ENCODE assay signal across 15 cellular contexts in the genomic region with DNA sequence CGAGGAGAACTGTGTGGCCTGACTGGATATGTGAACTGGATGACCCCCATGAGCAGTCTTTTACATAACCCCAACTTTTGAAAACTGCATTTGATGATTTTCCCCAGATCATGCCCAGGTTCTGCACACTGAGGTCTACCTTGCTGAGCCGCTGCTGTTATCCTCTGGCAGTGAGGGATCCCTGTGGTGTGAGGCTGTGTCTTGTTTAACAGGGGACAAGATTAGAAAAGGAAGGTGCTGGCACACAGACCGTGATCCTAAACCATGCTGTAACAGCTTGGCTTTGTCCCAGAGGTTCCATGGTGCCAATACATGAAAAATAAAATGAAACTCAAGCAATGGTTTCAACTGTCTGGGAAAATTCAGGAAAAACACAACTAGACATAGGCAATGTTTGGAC.
DNase-seq lines count a peak whose midpoint lies in the region; ATAC-seq, FAIRE-seq and TF ChIP-seq lines count a peak whose summit lies in the region.
"Had no signal": no experiment of that assay in that cellular context is flagged by ENCODE, and none has a peak within 500 bp of the region (broad histone marks: within the 10 kb centered on the region; RNA-seq: fewer than 3 reads in every experiment).

No MANE protein-coding gene starts in this region.

- peak overlapping the region; percentile 58; the same call in 1 of the 2 replicates for H2AFZ ChIP-seq in K562 (ENCODE audit: low read depth, low read length)

- H4K20me1 ChIP-seq in K562 (replicated peaks; ENCODE audit: control insufficient read depth, insufficient read depth, low read length), result no peaks in the 10 kb centered on the region
- H4K20me1 ChIP-seq: BLaER1 treated with 17β-estradiol and CSF1 and Interleukin-3, amounts not matched to agents 10 nM and 100 nM had no signal

- TF ChIP-seq EP300 in A549 (IDR thresholded peaks at IDR 0.05) (no peak), K562 (IDR thresholded peaks at IDR 0.05; ENCODE audit: low read length) (no peak)

- H3K27me3 Mint-ChIP-seq in activated naive CD4-positive, alpha-beta T cell treated with anti-CD3 and anti-CD28 coated beads, Interleukin-2, amount 50 U/mL, for 24 hours, result no peaks in the 10 kb centered on the region
- H3K27me3 Mint-ChIP-seq in activated naive CD4-positive, alpha-beta T cell treated with anti-CD3 and anti-CD28 coated beads, Interleukin-2, amount 10 ng/mL, durations not matched to agents 7 days and 5 days, result no peaks in the 10 kb centered on the region

- WGBS in A549 (ENCODE audit: missing lambda C conversion rate), result 85% methylated on average over 3 of the region's 3 CpGs
- 25% methylated on average over 3 of the region's 3 CpGs for WGBS in K562 (ENCODE audit: insufficient coverage, low coverage, missing lambda C conversion rate)

- BruUV-seq in K562 (replicated peaks; lab: Mats Ljungman, UMichigan), result no TSS peak

- H3K9me3 ChIP-seq in A549 (no peaks in the 10 kb centered on the region), K562 (replicated peaks; ENCODE audit: control insufficient read depth, insufficient read depth, low read depth, low read length) (no peaks in the 10 kb centered on the region)
- H3K9me3 ChIP-seq: BLaER1 treated with 17β-estradiol and CSF1 and Interleukin-3, amounts not matched to agents 10 nM and 100 nM had no signal

- no peaks in the 10 kb centered on the region for H3K9me1 ChIP-seq in K562 (ENCODE audit: control insufficient read depth, insufficient read depth, low read length)

- H3K4me2 ChIP-seq in A549, result peak overlapping the region; percentile 7; the same call in 1 of the 3 replicates
- H3K4me2 ChIP-seq in K562 (ENCODE audit: insufficient read depth, low read length), result no peak overlapping the region
- H3K4me2 ChIP-seq: BLaER1 treated with 17β-estradiol and CSF1 and Interleukin-3, amounts not matched to agents 10 nM and 100 nM had no signal

- TF ChIP-seq RAD21 in A549 (conservative IDR thresholded peaks at IDR 0.05 in 1 of 2, IDR thresholded peaks at IDR 0.05 in 1 of 2), result no peak
- no peak for TF ChIP-seq RAD21 in K562 (CRISPR knock-in tag; conservative IDR thresholded peaks at IDR 0.05 in 1 of 2, IDR thresholded peaks at IDR 0.05 in 1 of 2)

- H3K36me3 ChIP-seq in K562 (ENCODE audit: control insufficient read depth, insufficient read depth, low read length), result no peaks in the 10 kb centered on the region
- H3K36me3 ChIP-seq: BLaER1 treated with 17β-estradiol and CSF1 and Interleukin-3, amounts not matched to agents 10 nM and 100 nM had no signal

- no peaks in the 10 kb centered on the region for H3K4me1 Mint-ChIP-seq in activated naive CD4-positive, alpha-beta T cell treated with anti-CD3 and anti-CD28 coated beads, Interleukin-2, amount 50 U/mL, for 24 hours
- no peaks in the 10 kb centered on the region for H3K4me1 Mint-ChIP-seq in activated naive CD4-positive, alpha-beta T cell treated with anti-CD3 and anti-CD28 coated beads, Interleukin-2, amount 10 ng/mL, durations not matched to agents 7 days and 5 days
- H3K4me1 Mint-ChIP-seq: CD4-positive, CD25-positive, alpha-beta regulatory T cell had no signal

- no peaks in the 10 kb centered on the region for H3K79me2 ChIP-seq in K562 (ENCODE audit: control insufficient read depth, insufficient read depth, low read length)

- intact Hi-C loops in K562 (cut with micrococcal nuclease) (no loop called here), dorsolateral prefrontal cortex (cut with DNase I) (no loop called here)

- CTCF ChIA-PET in activated naive CD4-positive, alpha-beta T cell treated with anti-CD3 and anti-CD28 coated beads, Interleukin-2, amount 10 ng/mL, durations not matched to agents 7 days and 5 days (lab: Charles Lee), result interaction anchor here (1.2 kb wide), 1 partner anchor 15 kb away, joined by 6 read pairs; no protein-coding TSS in a partner anchor
- CTCF ChIA-PET in A549 (lab: Yijun Ruan, JAX), result no interaction called here
- CTCF ChIA-PET in K562 (lab: Yijun Ruan, JAX; ENCODE audit: low intra/inter-chr PET ratio), result no interaction called here

- FAIRE-seq in A549 (lab: Jason Lieb, UNC) (no peak), K562 (lab: Jason Lieb, UNC) (no peak)

- H3K4me3 Mint-ChIP-seq in activated naive CD4-positive, alpha-beta T cell treated with anti-CD3 and anti-CD28 coated beads, Interleukin-2, amount 50 U/mL, for 24 hours, result no peak overlapping the region
- no peak overlapping the region for H3K4me3 Mint-ChIP-seq in activated naive CD4-positive, alpha-beta T cell treated with anti-CD3 and anti-CD28 coated beads, Interleukin-2, amount 10 ng/mL, durations not matched to agents 7 days and 5 days
- H3K4me3 Mint-ChIP-seq: CD4-positive, CD25-positive, alpha-beta regulatory T cell; HFFc6 had no signal

- in situ Hi-C loops in K562 (cut with MboI), result no loop called here

- no peaks in the 10 kb centered on the region for H3K9me3 Mint-ChIP-seq in activated naive CD4-positive, alpha-beta T cell treated with anti-CD3 and anti-CD28 coated beads, Interleukin-2, amount 50 U/mL, for 24 hours
- no peaks in the 10 kb centered on the region for H3K9me3 Mint-ChIP-seq in activated naive CD4-positive, alpha-beta T cell treated with anti-CD3 and anti-CD28 coated beads, Interleukin-2, amount 10 ng/mL, durations not matched to agents 7 days and 5 days
- H3K9me3 Mint-ChIP-seq: CD4-positive, CD25-positive, alpha-beta regulatory T cell; HFFc6 had no signal

- no peak for DNase-seq in activated naive CD4-positive, alpha-beta T cell treated with anti-CD3 and anti-CD28 coated beads, Interleukin-2, amount 10 ng/mL, durations not matched to agents 7 days and 5 days
- no peak for DNase-seq in A549 (ENCODE audit: low read depth in 1 of 2, low spot score in 1 of 2)
- no peak for DNase-seq in K562 (ENCODE audit: extremely low read depth in 1 of 4, low spot score in 3 of 4)
- DNase-seq in left lobe of liver (ENCODE audit: low spot score), result no peak
- no peak for DNase-seq in dorsolateral prefrontal cortex
- DNase-seq: 8988T; ACHN; CD4-positive, CD25-positive, alpha-beta regulatory T cell; DMS53; GF-D8; HCEC 1CT; HFFc6 had no signal

- H3K9ac ChIP-seq in K562 (ENCODE audit: insufficient read depth in 1 of 2, low read depth in 2 of 2, low read length in 2 of 2), result no peak overlapping the region
- H3K9ac ChIP-seq: BLaER1 treated with 17β-estradiol and CSF1 and Interleukin-3, amounts not matched to agents 10 nM and 100 nM had no signal

- ATAC-seq in A549 (no peak), K562 (no peak), left lobe of liver (peak; percentile 14), HG02571 (IDR thresholded peaks at IDR 0.05; ENCODE audit: unreplicated experiment) (no peak)

- TF ChIP-seq CTCF in A549 (IDR thresholded peaks at IDR 0.05) (no peak), K562 (IDR thresholded peaks at IDR 0.05 in 2 of 3, conservative IDR thresholded peaks at IDR 0.05 in 1 of 3; ENCODE audit: insufficient read depth in 2 of 3, low read depth in 1 of 3, low read length in 3 of 3) (no peak), dorsolateral prefrontal cortex (IDR thresholded peaks at IDR 0.05 in 54 of 56, conservative IDR thresholded peaks at IDR 0.05 in 2 of 56; ENCODE audit: low read depth in 1 of 56, partially characterized antibody in 56 of 56) (no peak)

- H3K27me3 ChIP-seq in K562 (ENCODE audit: control insufficient read depth in 2 of 2, insufficient read depth in 2 of 2, low read length in 2 of 2) (no peaks in the 10 kb centered on the region), dorsolateral prefrontal cortex (no peaks in the 10 kb centered on the region)
- H3K27me3 ChIP-seq: BLaER1 treated with 17β-estradiol and CSF1 and Interleukin-3, amounts not matched to agents 10 nM and 100 nM had no signal

- POLR2A ChIA-PET in A549 (lab: Yijun Ruan, JAX) (interaction anchor here (0.6 kb wide), 1 partner anchor 127 kb away, joined by 4 read pairs; no protein-coding TSS in a partner anchor), K562 (lab: Yijun Ruan, JAX) (no interaction called here)

- peak overlapping the region in 1 of 2 experiments; percentile 49; a peak in 2 of 6 replicates for H3K27ac ChIP-seq in A549
- H3K27ac ChIP-seq in K562 (ENCODE audit: extremely low read depth, low read depth, low read length), result no peak overlapping the region
- H3K27ac ChIP-seq in dorsolateral prefrontal cortex, result peak overlapping the region in 18 of 59 donors; percentile 1 to 88 (median 24)
- H3K27ac ChIP-seq: BLaER1 treated with 17β-estradiol and CSF1 and Interleukin-3, amounts not matched to agents 10 nM and 100 nM had no signal

- peak overlapping the region; percentile 10 for H3K27ac Mint-ChIP-seq in activated naive CD4-positive, alpha-beta T cell treated with anti-CD3 and anti-CD28 coated beads, Interleukin-2, amount 50 U/mL, for 24 hours
- H3K27ac Mint-ChIP-seq in activated naive CD4-positive, alpha-beta T cell treated with anti-CD3 and anti-CD28 coated beads, Interleukin-2, amount 10 ng/mL, durations not matched to agents 7 days and 5 days, result no peak overlapping the region
- H3K27ac Mint-ChIP-seq: CD4-positive, CD25-positive, alpha-beta regulatory T cell; HFFc6 had no signal

- peaks cover 17% of the 10 kb centered on the region for H3K36me3 Mint-ChIP-seq in activated naive CD4-positive, alpha-beta T cell treated with anti-CD3 and anti-CD28 coated beads, Interleukin-2, amount 50 U/mL, for 24 hours
- H3K36me3 Mint-ChIP-seq in activated naive CD4-positive, alpha-beta T cell treated with anti-CD3 and anti-CD28 coated beads, Interleukin-2, amount 10 ng/mL, durations not matched to agents 7 days and 5 days, result no peaks in the 10 kb centered on the region

- TF ChIP-seq POLR2A in A549 (IDR thresholded peaks at IDR 0.05; ENCODE audit: low read length), result no peak
- TF ChIP-seq POLR2A in K562 (conservative IDR thresholded peaks at IDR 0.05), result no peak

- H3K4me3 ChIP-seq in A549, result no peak overlapping the region
- H3K4me3 ChIP-seq in K562, result no peak overlapping the region
- no peak overlapping the region for H3K4me3 ChIP-seq in dorsolateral prefrontal cortex
- H3K4me3 ChIP-seq: BLaER1 treated with 17β-estradiol and CSF1 and Interleukin-3, amounts not matched to agents 10 nM and 100 nM had no signal

- H3K4me1 ChIP-seq in A549 (peaks cover 13% of the 10 kb centered on the region; the same call in 2 of the 3 replicates), K562 (replicated peaks in 1 of 2; ENCODE audit: control insufficient read depth in 2 of 2, insufficient read depth in 2 of 2, low read length in 2 of 2) (no peaks in the 10 kb centered on the region)

TF ChIP-seq in A549, 52 proteins besides CTCF, POLR2A, EP300 and RAD21:
- no peak for TF ChIP-seq SREBF2 (IDR thresholded peaks at IDR 0.05)

TF ChIP-seq in K562, 482 proteins besides CTCF, POLR2A, EP300 and RAD21 (continues in another document):
- TF ChIP-seq SP2 (IDR thresholded peaks at IDR 0.05; ENCODE audit: extremely low read depth, low read depth, low read length, poor library complexity, severe bottlenecking) (no peak), SNRNP70 (optimal IDR thresholded peaks at IDR 0.05; ENCODE audit: low read depth, low read length) (no peak), PCBP2 (IDR thresholded peaks at IDR 0.05; ENCODE audit: low read depth, low read length, poor library complexity, severe bottlenecking) (no peak), YY1 (IDR thresholded peaks at IDR 0.05; ENCODE audit: borderline replicate concordance in 1 of 3, control insufficient read depth in 1 of 3, extremely low read depth in 1 of 3, insufficient read depth in 3 of 3, insufficient read length in 1 of 3, insufficient replicate concordance in 2 of 3, low read depth in 1 of 3, low read length in 2 of 3) (no peak), HMGN3 (IDR thresholded peaks at IDR 0.05; ENCODE audit: borderline replicate concordance, extremely low read depth, insufficient read length, low read depth, low read length) (no peak)
